Comparison of ENCODE assay signal across 1 cellular context in genomic region chr12:51293693-51294092, GRCh38.
TF ChIP-seq lines count a peak whose summit lies in the region.

No MANE protein-coding gene starts in this region.

TF ChIP-seq in HCT116, 20 proteins besides CTCF, POLR2A, EP300 and RAD21 (continued from another document):
- TF ChIP-seq REST (IDR thresholded peaks at IDR 0.05; ENCODE audit: low read depth), result no peak
- no peak for TF ChIP-seq YY1 (IDR thresholded peaks at IDR 0.05; ENCODE audit: extremely low read depth, insufficient replicate concordance, low read depth, low read length)
- no peak for TF ChIP-seq ZFX (IDR thresholded peaks at IDR 0.05)
- TF ChIP-seq CBX3 (IDR thresholded peaks at IDR 0.05; ENCODE audit: low read depth), result no peak
- no peak for TF ChIP-seq ZNF274 (IDR thresholded peaks at IDR 0.05; ENCODE audit: low read depth, low read length)
- no peak for TF ChIP-seq TCF7L2 (IDR thresholded peaks at IDR 0.05; ENCODE audit: borderline replicate concordance, extremely low read depth, insufficient read depth, insufficient read length)
- no peak for TF ChIP-seq SP1 (IDR thresholded peaks at IDR 0.05; ENCODE audit: low read depth)
- no peak for TF ChIP-seq CEBPB (IDR thresholded peaks at IDR 0.05; ENCODE audit: low read depth)
- no peak for TF ChIP-seq SRF (IDR thresholded peaks at IDR 0.05; ENCODE audit: low read depth)
- TF ChIP-seq, protein P1, sequence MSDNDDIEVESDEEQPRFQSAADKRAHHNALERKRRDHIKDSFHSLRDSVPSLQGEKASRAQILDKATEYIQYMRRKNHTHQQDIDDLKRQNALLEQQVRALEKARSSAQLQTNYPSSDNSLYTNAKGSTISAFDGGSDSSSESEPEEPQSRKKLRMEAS (IDR thresholded peaks at IDR 0.05), result no peak
- TF ChIP-seq EZH2phosphoT487 (IDR thresholded peaks at IDR 0.05; ENCODE audit: borderline replicate concordance), result no peak
- TF ChIP-seq POLR2AphosphoS5 (IDR thresholded peaks at IDR 0.05; ENCODE audit: low read depth, low read length), result no peak
- no peak for TF ChIP-seq ELF1 (IDR thresholded peaks at IDR 0.05; ENCODE audit: borderline replicate concordance, low read depth)
- no peak for TF ChIP-seq FOSL1 (IDR thresholded peaks at IDR 0.05; ENCODE audit: low read depth)
- TF ChIP-seq EGR1 (IDR thresholded peaks at IDR 0.05; ENCODE audit: low read depth), result no peak
- TF ChIP-seq JUND (IDR thresholded peaks at IDR 0.05), result no peak
TF ChIP-seq in HCT116: peak in this region for 0.
